8 cellular contexts compared by ENCODE assay signal in the genomic region with DNA sequence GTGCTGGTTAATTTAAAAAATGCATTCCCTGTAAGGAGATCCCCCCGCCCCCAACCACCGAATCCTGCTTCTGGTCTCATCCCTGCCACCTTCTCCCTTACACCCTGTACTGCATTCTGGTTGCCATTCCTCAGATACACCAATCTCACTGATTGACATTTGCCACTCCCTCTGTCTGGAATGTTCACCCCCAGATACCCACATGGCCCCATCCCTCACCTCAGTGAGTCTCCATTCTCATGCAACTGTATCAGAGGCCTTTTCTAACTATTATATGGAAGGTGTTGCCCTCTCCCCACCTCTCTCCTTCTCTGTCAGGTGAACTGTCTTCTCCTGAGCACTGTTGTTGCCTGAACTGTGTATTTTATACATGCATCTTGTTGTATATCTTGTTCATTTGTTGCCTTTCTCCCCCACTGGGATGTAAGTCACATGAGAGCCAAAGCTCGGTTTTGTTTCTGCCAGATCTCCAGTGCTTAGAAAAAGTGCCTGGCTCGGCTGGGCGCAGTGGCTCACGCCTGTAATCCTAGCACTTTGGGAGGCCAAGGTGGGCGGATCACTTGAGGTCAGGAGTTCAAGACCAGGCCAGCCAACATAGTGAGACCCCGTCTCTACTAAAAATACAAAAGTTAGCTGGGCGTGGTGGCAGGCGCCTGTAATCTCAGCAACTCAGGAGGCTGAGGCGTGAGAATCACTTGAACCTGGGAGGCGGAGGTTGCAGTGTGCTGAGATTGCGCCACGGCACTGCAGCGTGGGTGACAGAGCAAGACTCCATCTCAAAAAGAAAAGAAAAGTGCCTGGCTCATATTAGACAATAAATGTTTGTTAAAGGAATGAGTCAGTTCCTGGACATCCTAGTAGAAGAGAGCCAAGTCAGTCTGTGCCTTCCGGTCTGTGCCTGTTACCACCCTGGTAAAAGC.
DNase-seq lines count a peak whose midpoint lies in the region; ATAC-seq and TF ChIP-seq lines count a peak whose summit lies in the region.

No MANE protein-coding gene starts in this region.

- H3K4me3 Mint-ChIP-seq in T-helper 2 cell treated with Interferon-gamma antibody and Interleukin-4, amounts not matched to agents 5 μg/mL and 100 μg/mL, for 36 hours, result no peak overlapping the region

- H3K4me1 Mint-ChIP-seq in T-helper 2 cell treated with Interferon-gamma antibody and Interleukin-4, amounts not matched to agents 5 μg/mL and 100 μg/mL, for 36 hours (ENCODE audit: low read depth), result peaks cover 59% of the 10 kb centered on the region

- no peak for ATAC-seq in HG02840 (IDR thresholded peaks at IDR 0.05; ENCODE audit: low FRiP score, unreplicated experiment)

- DNase-seq in GM12864 (ENCODE audit: low read depth), result no peak
- DNase-seq in T-helper 2 cell treated with Interferon-gamma antibody and Interleukin-4, amounts not matched to agents 5 μg/mL and 100 μg/mL, for 36 hours (ENCODE audit: low spot score), result no peak
- peak; percentile 88 for DNase-seq in fibroblast of mammary gland (ENCODE audit: low read depth)
- DNase-seq in retinal pigment epithelial cell (ENCODE audit: low read depth), result peak; percentile 51
- DNase-seq in caudate nucleus (lab: John Stamatoyannopoulos, UW), result no peak
- no peak for DNase-seq in RPMI8226
- no peak for DNase-seq in GM19238 (ENCODE audit: insufficient read length, low spot score)

- no peak overlapping the region for H3K27ac ChIP-seq in caudate nucleus (ENCODE audit: low read depth, low read length)

- peak overlapping the region; percentile 58 for H3K27ac Mint-ChIP-seq in T-helper 2 cell treated with Interferon-gamma antibody and Interleukin-4, amounts not matched to agents 5 μg/mL and 100 μg/mL, for 36 hours

- TF ChIP-seq CTCF in GM12864 (IDR thresholded peaks at IDR 0.05; ENCODE audit: low read depth, low read length, missing control alignments) (no peak), fibroblast of mammary gland (conservative IDR thresholded peaks at IDR 0.05; ENCODE audit: control insufficient read depth, insufficient read depth, low read depth, low read length) (no peak), retinal pigment epithelial cell (conservative IDR thresholded peaks at IDR 0.05; ENCODE audit: low read depth, low read length) (no peak)

- H3K4me3 ChIP-seq in GM12864 (ENCODE audit: low read depth, low read length) (0 out of 2 replicates have a peak overlapping the region, but pooled peaks have one; percentile 6), fibroblast of mammary gland (ENCODE audit: control insufficient read depth, low read depth, low read length) (no peak overlapping the region), retinal pigment epithelial cell (ENCODE audit: low read length) (no peak overlapping the region)

- no peaks in the 10 kb centered on the region for H3K9me3 Mint-ChIP-seq in T-helper 2 cell treated with Interferon-gamma antibody and Interleukin-4, amounts not matched to agents 5 μg/mL and 100 μg/mL, for 36 hours

- peaks cover 15% of the 10 kb centered on the region for H3K36me3 Mint-ChIP-seq in T-helper 2 cell treated with Interferon-gamma antibody and Interleukin-4, amounts not matched to agents 5 μg/mL and 100 μg/mL, for 36 hours (ENCODE audit: low read depth)

- no peaks in the 10 kb centered on the region for H3K27me3 Mint-ChIP-seq in T-helper 2 cell treated with Interferon-gamma antibody and Interleukin-4, amounts not matched to agents 5 μg/mL and 100 μg/mL, for 36 hours (ENCODE audit: low read depth)

Comparison
In these comparisons a context has a peak if more than half of its experiments do, and no peak if none do; other contexts are left out.
1. DNase-seq: peak in fibroblast of mammary gland (single experiment) and retinal pigment epithelial cell (single experiment); none in GM12864 (single experiment), T-helper 2 cell treated with Interferon-gamma antibody and Interleukin-4, amounts not matched to agents 5 μg/mL and 100 μg/mL, for 36 hours (single experiment), caudate nucleus (0 of 61), RPMI8226 (single experiment) and GM19238 (single experiment).